9 cellular contexts compared by ENCODE assay signal in genomic region chr1:161198206-161198876, GRCh38. TPM values are rescaled to one million over a fixed set of nuclear protein-coding genes. Genes with fewer than 3 reads are reported as not detected.
DNase-seq lines count a peak whose midpoint lies in the region; ATAC-seq, FAIRE-seq and TF ChIP-seq lines count a peak whose summit lies in the region.
"Had no signal": no experiment of that assay in that cellular context is flagged by ENCODE, and none has a peak within 500 bp of the region (broad histone marks: within the 10 kb centered on the region; RNA-seq: fewer than 3 reads in every experiment).

No MANE protein-coding gene starts in this region.

- H3K4me3 ChIP-seq in brain microvascular endothelial cell (ENCODE audit: low read depth, low read length) (peak overlapping the region; percentile 55), kidney (ENCODE audit: low read length in 2 of 2) (peak overlapping the region; percentile 7 to 54), tibial artery (peak overlapping the region; percentile 32 to 46)

- H3K27me3 ChIP-seq in brain microvascular endothelial cell (replicated peaks) (no peaks in the 10 kb centered on the region), tibial artery (peaks cover 0 to 24% of the 10 kb centered on the region in 2 donors)
- H3K27me3 ChIP-seq: pancreas had no signal

- peaks cover 26 to 30% of the 10 kb centered on the region in 2 donors for H3K4me1 ChIP-seq in kidney (ENCODE audit: control insufficient read depth in 1 of 2, insufficient read depth in 1 of 2, low read depth in 1 of 2, low read length in 2 of 2)
- peaks cover 7 to 55% (median 42%) of the 10 kb centered on the region in 4 donors for H3K4me1 ChIP-seq in tibial artery

- in situ Hi-C loops in brain microvascular endothelial cell (cut with HindIII; ENCODE audit: low pct_ligation_motif_present, low sequenced_read_pairs), result no loop called here

- peak overlapping the region; percentile 21 to 65 for H3K9ac ChIP-seq in kidney (ENCODE audit: low read length in 2 of 2)

- FAIRE-seq in kidney (lab: Jason Lieb, UNC), result no peak
- FAIRE-seq: pancreas had no signal

- TF ChIP-seq CTCF in brain microvascular endothelial cell (IDR thresholded peaks at IDR 0.05; ENCODE audit: low read depth, low read length, missing control alignments), result no peak
- no peak for TF ChIP-seq CTCF in kidney (IDR thresholded peaks at IDR 0.05; ENCODE audit: borderline replicate concordance, extremely low read depth, insufficient read depth)
- TF ChIP-seq CTCF in tibial artery (IDR thresholded peaks at IDR 0.05), result no peak

- ATAC-seq in HG03097 (IDR thresholded peaks at IDR 0.05; ENCODE audit: low FRiP score, unreplicated experiment), result no peak
- ATAC-seq in GM21423 (IDR thresholded peaks at IDR 0.05; ENCODE audit: unreplicated experiment), result no peak
- ATAC-seq in HG03342 (IDR thresholded peaks at IDR 0.05; ENCODE audit: unreplicated experiment), result no peak
- ATAC-seq: pancreas had no signal

- intact Hi-C loops in kidney (cut with DNase I) (no loop called here), tibial artery (cut with DNase I; ENCODE audit: low total_unique reads) (no loop called here)

- H3K9me3 ChIP-seq in kidney (ENCODE audit: control insufficient read depth in 1 of 2, low read length in 2 of 2) (no peaks in the 10 kb centered on the region), tibial artery (no peaks in the 10 kb centered on the region)
- H3K9me3 ChIP-seq: pancreas had no signal

- DNase-seq in NCI-H345 (lab: John Stamatoyannopoulos, UW) (peak; percentile 18), NCI-H345 treated with DMSO at 0.1 percent for 48 hours (lab: John Stamatoyannopoulos, UW; ENCODE audit: unreplicated experiment) (no peak), brain microvascular endothelial cell (no peak), kidney (peak; percentile 77), tibial artery (peak in 1 of 2 donors; percentile 75)

- H3K36me3 ChIP-seq in brain microvascular endothelial cell (replicated peaks), result peaks cover under 1% of the 10 kb centered on the region
- H3K36me3 ChIP-seq in kidney (ENCODE audit: control insufficient read depth in 1 of 2, insufficient read depth in 2 of 2, low read length in 2 of 2), result peaks cover 0 to 4% of the 10 kb centered on the region in 2 donors
- no peaks in the 10 kb centered on the region for H3K36me3 ChIP-seq in tibial artery
- H3K36me3 ChIP-seq: pancreas had no signal

- H3K27ac ChIP-seq in brain microvascular endothelial cell, result no peak overlapping the region
- H3K27ac ChIP-seq in kidney (ENCODE audit: low read depth in 2 of 2, low read length in 2 of 2), result peak overlapping the region; percentile 71 to 85
- peak overlapping the region; percentile 87 to 93 for H3K27ac ChIP-seq in tibial artery

RNA-seq across cellular contexts. Expression of gene ADAMTS4, which starts 0.5 kb away (rescaled TPM):
- total RNA-seq in kidney, result 14.0 TPM
- 0.26 TPM for polyA plus RNA-seq in kidney (ENCODE audit: insufficient read depth, low read depth, low replicate concordance)

RNA-seq across cellular contexts. Expression of gene NDUFS2, which starts 3.8 kb away (rescaled TPM):
- 92.7 TPM for total RNA-seq in kidney
- 197 TPM for polyA plus RNA-seq in kidney (ENCODE audit: insufficient read depth, low read depth, low replicate concordance)

RNA-seq across cellular contexts. Expression of gene FCER1G, which starts 16.8 kb away (rescaled TPM):
- 43.4 TPM for total RNA-seq in kidney
- polyA plus RNA-seq in kidney (ENCODE audit: insufficient read depth, low read depth, low replicate concordance), result 38.9 TPM

RNA-seq across cellular contexts. Expression of gene B4GALT3, which starts 21.0 kb away (rescaled TPM):
- 22.9 TPM for total RNA-seq in kidney
- 33.5 TPM for polyA plus RNA-seq in kidney (ENCODE audit: insufficient read depth, low read depth, low replicate concordance)

RNA-seq across cellular contexts. Expression of gene APOA2, which starts 25.1 kb away (rescaled TPM):
- not detected for total RNA-seq in kidney
- polyA plus RNA-seq in kidney (ENCODE audit: insufficient read depth, low read depth, low replicate concordance), result not detected
- polyA plus RNA-seq: pancreas had no signal

Comparison
In these comparisons a context has a peak if more than half of its experiments do, and no peak if none do; other contexts are left out.
1. DNase-seq: peak in NCI-H345 (single experiment) and kidney (single experiment); none in NCI-H345 treated with DMSO at 0.1 percent for 48 hours (single experiment) and brain microvascular endothelial cell (single experiment).
2. Peak in every context shown above with its lines, with median percentiles within 50 percentile points of each other: H3K4me3 ChIP-seq.